ENCODE assay signal across 11 cellular contexts in genomic region chr11:114161486-114162250, GRCh38.
DNase-seq lines count a peak whose midpoint lies in the region; ATAC-seq and TF ChIP-seq lines count a peak whose summit lies in the region.
"Had no signal": no experiment of that assay in that cellular context is flagged by ENCODE, and none has a peak within 500 bp of the region (broad histone marks: within the 10 kb centered on the region; RNA-seq: fewer than 3 reads in every experiment).

No MANE protein-coding gene starts in this region.

- ATAC-seq in HG03045 (IDR thresholded peaks at IDR 0.05; ENCODE audit: unreplicated experiment) = no peak

- no peaks in the 10 kb centered on the region for H3K36me3 Mint-ChIP-seq in activated naive CD4-positive, alpha-beta T cell treated with anti-CD3 and anti-CD28 coated beads, Interleukin-2, amount 50 U/mL, for 24 hours
- peaks cover 18% of the 10 kb centered on the region for H3K36me3 Mint-ChIP-seq in neural progenitor cell

- no peaks in the 10 kb centered on the region for H3K27me3 ChIP-seq in colonic mucosa
- no peaks in the 10 kb centered on the region for H3K27me3 ChIP-seq in neural progenitor cell
- H3K27me3 ChIP-seq in tibial artery = no peaks in the 10 kb centered on the region

- H3K27ac ChIP-seq in colonic mucosa = peak overlapping the region; percentile 64
- no peak overlapping the region for H3K27ac ChIP-seq in neural progenitor cell
- peak overlapping the region; percentile 94 to 95 for H3K27ac ChIP-seq in tibial artery

- peaks cover 44% of the 10 kb centered on the region for H3K4me1 ChIP-seq in colonic mucosa
- H3K4me1 ChIP-seq in neural progenitor cell = peaks cover 39% of the 10 kb centered on the region
- peaks cover 14 to 98% (median 94%) of the 10 kb centered on the region in 4 donors for H3K4me1 ChIP-seq in tibial artery

- H3K4me3 ChIP-seq in colonic mucosa = no peak overlapping the region
- H3K4me3 ChIP-seq in neural progenitor cell = no peak overlapping the region
- peak overlapping the region in 1 of 2 donors; percentile 34 for H3K4me3 ChIP-seq in tibial artery

- H3K27ac Mint-ChIP-seq in activated naive CD4-positive, alpha-beta T cell treated with anti-CD3 and anti-CD28 coated beads, Interleukin-2, amount 50 U/mL, for 24 hours = peak overlapping the region; percentile 85
- H3K27ac Mint-ChIP-seq in neural progenitor cell = peak overlapping the region; percentile 21

- H3K4me2 ChIP-seq in neural progenitor cell = no peak overlapping the region

- no peaks in the 10 kb centered on the region for H3K36me3 ChIP-seq in colonic mucosa
- no peaks in the 10 kb centered on the region for H3K36me3 ChIP-seq in neural progenitor cell
- H3K36me3 ChIP-seq in tibial artery = peaks cover 26 to 35% (median 26%) of the 10 kb centered on the region in 3 donors

- H4K20me1 ChIP-seq in neural progenitor cell (ENCODE audit: low read depth) = peaks cover 29% of the 10 kb centered on the region

- intact Hi-C loops in colonic mucosa (cut with DNase I) = no loop called here
- intact Hi-C loops in tibial artery (cut with DNase I; ENCODE audit: low total_unique reads) = loop anchor here (2.0 to 10.0 kb wide), 2 partner anchors 17 to 143 kb away; no protein-coding TSS in a partner anchor

- H3K4me3 Mint-ChIP-seq in activated naive CD4-positive, alpha-beta T cell treated with anti-CD3 and anti-CD28 coated beads, Interleukin-2, amount 50 U/mL, for 24 hours = peak overlapping the region; percentile 1
- no peak overlapping the region for H3K4me3 Mint-ChIP-seq in neural progenitor cell

- H3K4me1 Mint-ChIP-seq in activated naive CD4-positive, alpha-beta T cell treated with anti-CD3 and anti-CD28 coated beads, Interleukin-2, amount 50 U/mL, for 24 hours = peaks cover 98% of the 10 kb centered on the region
- H3K4me1 Mint-ChIP-seq in neural progenitor cell = peaks cover 84% of the 10 kb centered on the region

- H3K9ac ChIP-seq in colonic mucosa (ENCODE audit: low read depth in 2 of 2, low read length in 2 of 2) = peak overlapping the region in 1 of 2 donors; percentile 67
- H3K9ac ChIP-seq in neural progenitor cell = no peak overlapping the region

- no peaks in the 10 kb centered on the region for H3K9me3 ChIP-seq in colonic mucosa
- no peaks in the 10 kb centered on the region for H3K9me3 ChIP-seq in neural progenitor cell (ENCODE audit: low read depth)
- no peaks in the 10 kb centered on the region for H3K9me3 ChIP-seq in tibial artery

- H3F3A ChIP-seq in neural progenitor cell (ENCODE audit: low read depth) = no peaks in the 10 kb centered on the region

- no peak overlapping the region for H2AFZ ChIP-seq in neural progenitor cell (replicated peaks)

- H3K79me2 ChIP-seq in neural progenitor cell (ENCODE audit: low read depth) = no peaks in the 10 kb centered on the region

- no peaks in the 10 kb centered on the region for H3K27me3 Mint-ChIP-seq in activated naive CD4-positive, alpha-beta T cell treated with anti-CD3 and anti-CD28 coated beads, Interleukin-2, amount 50 U/mL, for 24 hours
- peaks cover 4% of the 10 kb centered on the region for H3K27me3 Mint-ChIP-seq in neural progenitor cell (ENCODE audit: insufficient read depth, low read depth)

- H3K9me3 Mint-ChIP-seq in activated naive CD4-positive, alpha-beta T cell treated with anti-CD3 and anti-CD28 coated beads, Interleukin-2, amount 50 U/mL, for 24 hours = no peaks in the 10 kb centered on the region
- no peaks in the 10 kb centered on the region for H3K9me3 Mint-ChIP-seq in neural progenitor cell
- H3K9me3 Mint-ChIP-seq: HFFc6 had no signal

- TF ChIP-seq CTCF in colonic mucosa (IDR thresholded peaks at IDR 0.05) = no peak
- TF ChIP-seq CTCF in neural progenitor cell (IDR thresholded peaks at IDR 0.05) = no peak
- no peak for TF ChIP-seq CTCF in tibial artery (IDR thresholded peaks at IDR 0.05)

- DNase-seq in activated naive CD4-positive, alpha-beta T cell treated with anti-CD3 and anti-CD28 coated beads, Interleukin-2, amount 50 U/mL, for 16 hours = no peak
- DNase-seq in colonic mucosa (no peak), neural progenitor cell (ENCODE audit: low spot score) (no peak), tibial artery (no peak), SHP77 treated with DMSO at 0.1 percent for 48 hours (lab: John Stamatoyannopoulos, UW) (no peak), iPS-NIHi11 (ENCODE audit: low spot score) (no peak)
- DNase-seq: activated T-cell treated with anti-CD3 and anti-CD28 coated beads for 4 hours, HFFc6, NCI-H774 had no signal
